Comparison of ENCODE assay signal across 8 cellular contexts in the genomic region with DNA sequence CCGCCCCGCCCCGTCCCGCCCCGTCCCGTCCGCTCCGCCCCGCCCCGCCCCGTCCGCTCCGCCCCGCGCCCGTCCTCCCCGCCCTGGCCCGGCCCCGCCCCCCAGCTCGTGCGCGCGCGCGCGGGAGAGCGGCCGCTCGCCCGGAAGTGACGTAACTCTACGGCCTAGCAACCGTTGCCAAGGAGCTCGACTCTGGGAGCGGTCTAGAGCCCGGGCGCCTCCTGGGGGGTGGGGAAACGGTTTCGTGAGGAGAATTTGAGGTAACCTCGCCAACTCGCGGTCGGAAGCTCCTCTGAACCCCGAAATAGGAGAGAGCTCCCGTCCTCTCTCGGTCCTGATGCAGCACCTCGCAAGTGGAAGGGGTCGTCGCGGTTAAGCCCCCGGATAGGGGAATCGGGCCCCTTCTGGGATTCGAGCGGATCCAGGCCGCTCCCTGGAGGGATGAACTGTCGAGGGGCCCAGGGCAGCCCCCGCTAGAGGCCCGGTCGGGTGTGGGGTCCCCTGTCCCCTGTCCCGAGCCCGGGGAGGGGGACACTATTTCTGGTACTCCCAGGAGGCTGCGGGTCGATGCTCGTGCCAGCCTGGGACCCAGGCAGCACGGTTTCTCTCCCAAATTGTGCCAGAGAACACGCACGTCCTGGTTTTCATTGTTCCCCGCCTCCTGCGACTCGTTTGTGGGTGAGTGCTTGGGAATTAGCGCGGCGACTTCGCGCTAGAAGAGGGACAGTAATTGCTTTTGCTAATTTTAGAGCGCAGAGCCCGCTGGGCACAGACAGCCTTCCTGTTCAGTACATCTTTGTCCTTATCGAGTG. TPM values are rescaled to one million over a fixed set of nuclear protein-coding genes. Genes with fewer than 3 reads are reported as not detected.
DNase-seq lines count a peak whose midpoint lies in the region; ATAC-seq and TF ChIP-seq lines count a peak whose summit lies in the region.

A gene with protein sequence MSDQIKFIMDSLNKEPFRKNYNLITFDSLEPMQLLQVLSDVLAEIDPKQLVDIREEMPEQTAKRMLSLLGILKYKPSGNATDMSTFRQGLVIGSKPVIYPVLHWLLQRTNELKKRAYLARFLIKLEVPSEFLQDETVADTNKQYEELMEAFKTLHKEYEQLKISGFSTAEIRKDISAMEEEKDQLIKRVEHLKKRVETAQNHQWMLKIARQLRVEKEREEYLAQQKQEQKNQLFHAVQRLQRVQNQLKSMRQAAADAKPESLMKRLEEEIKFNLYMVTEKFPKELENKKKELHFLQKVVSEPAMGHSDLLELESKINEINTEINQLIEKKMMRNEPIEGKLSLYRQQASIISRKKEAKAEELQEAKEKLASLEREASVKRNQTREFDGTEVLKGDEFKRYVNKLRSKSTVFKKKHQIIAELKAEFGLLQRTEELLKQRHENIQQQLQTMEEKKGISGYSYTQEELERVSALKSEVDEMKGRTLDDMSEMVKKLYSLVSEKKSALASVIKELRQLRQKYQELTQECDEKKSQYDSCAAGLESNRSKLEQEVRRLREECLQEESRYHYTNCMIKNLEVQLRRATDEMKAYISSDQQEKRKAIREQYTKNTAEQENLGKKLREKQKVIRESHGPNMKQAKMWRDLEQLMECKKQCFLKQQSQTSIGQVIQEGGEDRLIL (plus strand): TSS at position 174 of the 812 bp plus-strand sequence. CDS start 3,024 bp downstream, outside the sequence.

- TF ChIP-seq POLR2A in GM10847 (IDR thresholded peaks at IDR 0.05; ENCODE audit: extremely low read depth, insufficient read length) (peak; percentile 21), upper lobe of left lung (IDR thresholded peaks at IDR 0.05) (peak in 3 of 4 donors; percentile 52 to 66 (median 59))

- WGBS in upper lobe of left lung, 2 donors, result 0 to 1% methylated on average over 12 to 38 of the region's 78 CpGs

- peak within 1 kb of the TSS; percentile 77 to 98 (median 94) for H3K4me3 ChIP-seq in upper lobe of left lung

- DNase-seq in NCI-H146 treated with DMSO at 0.1 percent for 48 hours (lab: John Stamatoyannopoulos, UW; ENCODE audit: unreplicated experiment), result peak; percentile 61
- DNase-seq in T-helper 1 cell, result peak; percentile 90 to 97 (median 95)
- DNase-seq in amniotic stem cell (lab: John Stamatoyannopoulos, UW), result peak; percentile 92
- peak; percentile 95 for DNase-seq in left cardiac atrium
- DNase-seq in posterior vena cava (ENCODE audit: low spot score), result peak; percentile 98
- DNase-seq in upper lobe of left lung, result peak; percentile 93 to 98

- peak; percentile 86 for ATAC-seq in HG02840 (IDR thresholded peaks at IDR 0.05; ENCODE audit: low FRiP score, unreplicated experiment)
- ATAC-seq in left cardiac atrium, result peak; percentile 98 to 99
- peak; percentile 98 for ATAC-seq in upper lobe of left lung (ENCODE audit: low FRiP score in 2 of 2)

- peak in 1 of 4 donors; percentile 51 for TF ChIP-seq EP300 in upper lobe of left lung (IDR thresholded peaks at IDR 0.05)

- TF ChIP-seq CTCF in upper lobe of left lung (IDR thresholded peaks at IDR 0.05), result no peak

- peak within 1 kb of the TSS; percentile 84 to 90 (median 88) for H3K27ac ChIP-seq in upper lobe of left lung

- intact Hi-C loops in left cardiac atrium (cut with DNase I), result no loop called here
- intact Hi-C loops in posterior vena cava (cut with DNase I), result no loop called here

- no peaks in the 10 kb centered on the region for H3K9me3 ChIP-seq in upper lobe of left lung

- H3K36me3 ChIP-seq in upper lobe of left lung, result peaks cover 0 to 2% (median 0%) of the 10 kb centered on the region in 4 donors

- H3K27me3 ChIP-seq in upper lobe of left lung, result no peaks in the 10 kb centered on the region

- peaks cover 3 to 14% (median 11%) of the 10 kb centered on the region in 4 donors for H3K4me1 ChIP-seq in upper lobe of left lung

RNA-seq across cellular contexts. Expression of the gene that starts here (rescaled TPM):
- 10 to 100 TPM in 1 of 2 donors, 1 to 10 TPM in 1; 8.0 to 12.6 TPM for total RNA-seq in left cardiac atrium
- total RNA-seq in posterior vena cava, result 10 to 100 TPM; 15.0 to 19.2 TPM
- total RNA-seq in upper lobe of left lung, result 10 to 100 TPM in 3 of 6 donors, 1 to 10 TPM in 3; 7.7 to 39.1 (median 10.8) TPM

Comparison
In these comparisons a context has a peak if more than half of its experiments do, and no peak if none do; other contexts are left out.
1. Peak in every context shown above with its lines: DNase-seq, ATAC-seq, H3K4me3 ChIP-seq and H3K27ac ChIP-seq.